8 cellular contexts compared by ENCODE assay signal in the genomic region with DNA sequence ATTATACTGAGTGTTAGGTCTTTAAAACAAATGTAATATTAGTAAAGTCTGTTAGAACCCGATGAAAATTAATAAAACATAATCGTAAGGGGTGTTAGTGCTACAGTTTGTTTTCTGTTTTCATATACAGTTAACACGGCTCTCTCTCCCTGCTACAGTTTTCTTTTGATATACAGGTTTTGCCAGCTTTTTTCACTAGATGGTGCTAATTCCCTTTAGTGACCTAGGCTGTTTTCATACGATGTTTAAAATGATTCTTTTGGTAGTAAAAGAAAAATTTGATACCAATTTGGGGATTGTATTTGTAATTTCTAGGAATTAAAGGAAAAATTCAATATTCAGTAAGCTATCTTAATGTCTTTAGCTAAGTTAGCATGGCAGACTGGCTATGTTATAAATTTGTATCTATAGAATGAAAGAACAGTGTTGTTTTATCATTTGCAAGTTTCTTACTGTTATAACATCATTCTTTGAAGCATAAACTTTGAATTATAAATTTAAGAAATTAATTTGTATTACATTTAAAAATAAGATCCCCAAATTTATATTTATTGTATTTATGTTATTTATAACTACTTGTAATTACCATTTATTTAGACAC. TPM values are rescaled to one million over a fixed set of nuclear protein-coding genes. Genes with fewer than 3 reads are reported as not detected.
DNase-seq lines count a peak whose midpoint lies in the region; ATAC-seq and TF ChIP-seq lines count a peak whose summit lies in the region.

No MANE protein-coding gene starts in this region.

- peak; percentile 79 for ATAC-seq in naive thymus-derived CD4-positive, alpha-beta T cell
- ATAC-seq in HG02642 (IDR thresholded peaks at IDR 0.05; ENCODE audit: poor library complexity, unreplicated experiment) (no peak), GM21447 (IDR thresholded peaks at IDR 0.05; ENCODE audit: unreplicated experiment) (no peak), HG02970 (IDR thresholded peaks at IDR 0.05; ENCODE audit: low FRiP score, unreplicated experiment) (no peak)

- H3K79me2 ChIP-seq in Karpas-422 (ENCODE audit: low read length): 0 out of 2 replicates have a peak, but pooled peaks cover 5% of the 10 kb centered on the region

- H3K27me3 ChIP-seq in Karpas-422 (ENCODE audit: low read length): no peaks in the 10 kb centered on the region
- H3K27me3 ChIP-seq in naive thymus-derived CD4-positive, alpha-beta T cell (ENCODE audit: control insufficient read depth in 2 of 2, insufficient read depth in 2 of 2, low read length in 2 of 2): no peaks in the 10 kb centered on the region

- no peak overlapping the region for H2AFZ ChIP-seq in Karpas-422 (ENCODE audit: low read length)

- no peaks in the 10 kb centered on the region for H3K36me3 Mint-ChIP-seq in endothelial cell (ENCODE audit: low read depth, unreplicated experiment)
- peaks cover 0 to 41% (median 5%) of the 10 kb centered on the region in 5 donors for H3K36me3 Mint-ChIP-seq in naive thymus-derived CD4-positive, alpha-beta T cell

- H3K4me3 Mint-ChIP-seq in endothelial cell (ENCODE audit: unreplicated experiment): no peak overlapping the region
- H3K4me3 Mint-ChIP-seq in naive thymus-derived CD4-positive, alpha-beta T cell: peak overlapping the region in 1 of 10 donors; percentile 6

- no peaks in the 10 kb centered on the region for H3K9me2 ChIP-seq in Karpas-422 (replicated peaks; ENCODE audit: insufficient read depth, low read length)

- H3K36me3 ChIP-seq in Karpas-422 (ENCODE audit: insufficient read depth, low read length): peaks cover 19% of the 10 kb centered on the region
- H3K36me3 ChIP-seq in naive thymus-derived CD4-positive, alpha-beta T cell (ENCODE audit: control insufficient read depth in 2 of 3, insufficient read depth in 3 of 3, low read length in 3 of 3): peaks cover 0 to 9% (median 4%) of the 10 kb centered on the region in 3 experiments

- H3K27ac ChIP-seq in Karpas-422 (ENCODE audit: low read length): no peak overlapping the region
- no peak overlapping the region for H3K27ac ChIP-seq in RWPE1
- no peak overlapping the region for H3K27ac ChIP-seq in naive thymus-derived CD4-positive, alpha-beta T cell (ENCODE audit: low read depth, low read length)

- no peaks in the 10 kb centered on the region for H3K9me3 Mint-ChIP-seq in endothelial cell (ENCODE audit: unreplicated experiment)
- H3K9me3 Mint-ChIP-seq in naive thymus-derived CD4-positive, alpha-beta T cell: no peaks in the 10 kb centered on the region

- intact Hi-C loops in naive thymus-derived CD4-positive, alpha-beta T cell (cut with micrococcal nuclease): loop anchor here (1.0 to 10.0 kb wide), 11 partner anchors 114 to 780 kb away; a partner anchor contains a TSS

- H3K4me2 ChIP-seq in Karpas-422 (ENCODE audit: low read depth, low read length, poor library complexity, severe bottlenecking): no peak overlapping the region

- CTCF ChIA-PET in RWPE1 (lab: Yijun Ruan, JAX): interaction anchor here (0.5 to 3.7 kb wide), 15 partner anchors 11 to 503 kb away, joined by 3 to 23 read pairs (median 4); a partner anchor contains a TSS
- CTCF ChIA-PET in naive thymus-derived CD4-positive, alpha-beta T cell (lab: Charles Lee): interaction anchor here (0.6 to 2.4 kb wide), 4 partner anchors 8 to 1851 kb away, joined by 3 to 8 read pairs (median 4); a partner anchor contains a TSS

- no peak overlapping the region for H3K4me3 ChIP-seq in Karpas-422 (ENCODE audit: low read length)
- H3K4me3 ChIP-seq in naive thymus-derived CD4-positive, alpha-beta T cell (ENCODE audit: low read length): no peak overlapping the region

- H3K4me1 ChIP-seq in Karpas-422 (ENCODE audit: low read length): peaks cover 6% of the 10 kb centered on the region
- H3K4me1 ChIP-seq in naive thymus-derived CD4-positive, alpha-beta T cell (ENCODE audit: control insufficient read depth in 2 of 2, insufficient read depth in 2 of 2, low read length in 2 of 2): no peaks in the 10 kb centered on the region

- POLR2A ChIA-PET in RWPE1 (lab: Yijun Ruan, JAX; ENCODE audit: low non-redundant PET): no interaction called here
- POLR2A ChIA-PET in naive thymus-derived CD4-positive, alpha-beta T cell (lab: Charles Lee): no interaction called here

- H3K9me3 ChIP-seq in Karpas-422 (ENCODE audit: low read length): no peaks in the 10 kb centered on the region
- no peaks in the 10 kb centered on the region for H3K9me3 ChIP-seq in naive thymus-derived CD4-positive, alpha-beta T cell (ENCODE audit: control insufficient read depth in 2 of 3, low read length in 3 of 3)

- TF ChIP-seq CTCF in RWPE1 (conservative IDR thresholded peaks at IDR 0.05; ENCODE audit: low read depth) (peak; percentile 92), endothelial cell (IDR thresholded peaks at IDR 0.05; ENCODE audit: unreplicated experiment) (peak; percentile 46)

- H4K20me1 ChIP-seq in Karpas-422 (ENCODE audit: insufficient read depth, low read depth, low read length): no peaks in the 10 kb centered on the region

- H3K9ac ChIP-seq in Karpas-422 (ENCODE audit: low read length): no peak overlapping the region

- H3K4me1 Mint-ChIP-seq in endothelial cell (ENCODE audit: unreplicated experiment): peaks cover 40% of the 10 kb centered on the region
- peaks cover 5 to 10% (median 7%) of the 10 kb centered on the region in 7 donors for H3K4me1 Mint-ChIP-seq in naive thymus-derived CD4-positive, alpha-beta T cell

- no peak overlapping the region for H3K27ac Mint-ChIP-seq in endothelial cell (ENCODE audit: unreplicated experiment)
- peak overlapping the region in 4 of 9 donors; percentile 12 to 64 (median 59) for H3K27ac Mint-ChIP-seq in naive thymus-derived CD4-positive, alpha-beta T cell

- no peaks in the 10 kb centered on the region for H3K27me3 Mint-ChIP-seq in endothelial cell (ENCODE audit: unreplicated experiment)
- no peaks in the 10 kb centered on the region for H3K27me3 Mint-ChIP-seq in naive thymus-derived CD4-positive, alpha-beta T cell

- peak; percentile 66 for DNase-seq in EL
- peak; percentile 77 for DNase-seq in Karpas-422
- DNase-seq in RWPE1 (ENCODE audit: low spot score): peak; percentile 82
- no peak for DNase-seq in endothelial cell (ENCODE audit: low spot score)
- peak in 7 of 9 donors; percentile 30 to 68 (median 52) for DNase-seq in naive thymus-derived CD4-positive, alpha-beta T cell

RNA-seq across cellular contexts. Expression of a gene that starts 11.5 kb away (rescaled TPM):
- total RNA-seq in Karpas-422 (2014; rRNA removed; shearing (Covaris generic); ENCODE audit: low replicate concordance): 21.4 and 34.8 TPM in 2 replicates
- total RNA-seq in endothelial cell (ENCODE audit: unreplicated experiment): 26.3 TPM
- 10 to 100 TPM in 4 of 5 experiments, 1 to 10 TPM in 1; 9.9 to 29.9 (median 17.6) TPM for total RNA-seq in naive thymus-derived CD4-positive, alpha-beta T cell
- polyA plus RNA-seq in naive thymus-derived CD4-positive, alpha-beta T cell: 10 to 100 TPM; 10.9 to 11.4 TPM
